16 cellular contexts compared by ENCODE assay signal in genomic region chr1:25786887-25787286, GRCh38. TPM values are rescaled to one million over a fixed set of nuclear protein-coding genes. Genes with fewer than 3 reads are reported as not detected.
DNase-seq lines count a peak whose midpoint lies in the region; ATAC-seq and TF ChIP-seq lines count a peak whose summit lies in the region.
"Had no signal": no experiment of that assay in that cellular context is flagged by ENCODE, and none has a peak within 500 bp of the region (broad histone marks: within the 10 kb centered on the region; RNA-seq: fewer than 3 reads in every experiment).

No MANE protein-coding gene starts in this region.

- H3K9me3 ChIP-seq in BLaER1: no peaks in the 10 kb centered on the region
- H3K9me3 ChIP-seq in IMR-90 (ENCODE audit: control insufficient read depth, insufficient read depth, low read length): no peaks in the 10 kb centered on the region
- H3K9me3 ChIP-seq in naive thymus-derived CD4-positive, alpha-beta T cell (ENCODE audit: control insufficient read depth in 2 of 3, low read length in 3 of 3): no peaks in the 10 kb centered on the region
- H3K9me3 ChIP-seq in A673 (ENCODE audit: low read depth, low read length, poor library complexity, severe bottlenecking): no peaks in the 10 kb centered on the region
- H3K9me3 ChIP-seq: pancreas, transverse colon had no signal

- H3K4ac ChIP-seq in IMR-90 (ENCODE audit: low read depth, low read length): no peak overlapping the region; the same call in 1 of the 2 replicates

- no peak overlapping the region for H2BK20ac ChIP-seq in IMR-90 (ENCODE audit: low read depth, low read length)

- no peak overlapping the region for H4K5ac ChIP-seq in IMR-90 (ENCODE audit: low read depth, low read length)

- H3K9ac ChIP-seq in BLaER1 (0 out of 2 replicates have a peak overlapping the region, but pooled peaks have one; percentile 1), IMR-90 (ENCODE audit: low read depth, low read length) (no peak overlapping the region)

- no peak overlapping the region for H3K23ac ChIP-seq in IMR-90 (ENCODE audit: low read depth, low read length)

- H3K27ac Mint-ChIP-seq in central memory CD8-positive, alpha-beta T cell (ENCODE audit: low read depth): peak overlapping the region; percentile 51
- H3K27ac Mint-ChIP-seq in naive thymus-derived CD4-positive, alpha-beta T cell: peak overlapping the region in 8 of 9 donors; percentile 59 to 90 (median 78)
- H3K27ac Mint-ChIP-seq: mesothelial cell of epicardium had no signal

- H3K9me3 Mint-ChIP-seq in central memory CD8-positive, alpha-beta T cell: no peaks in the 10 kb centered on the region
- H3K9me3 Mint-ChIP-seq in naive thymus-derived CD4-positive, alpha-beta T cell: no peaks in the 10 kb centered on the region
- H3K9me3 Mint-ChIP-seq: activated T-cell treated with anti-CD3 and anti-CD28 coated beads, Interleukin-2, amount 50 U/mL, for 4 hours; mesothelial cell of epicardium had no signal

- H3K79me1 ChIP-seq in IMR-90 (ENCODE audit: low read depth in 1 of 2, low read length in 2 of 2): no peaks in the 10 kb centered on the region

- intact Hi-C loops in IMR-90 (cut with micrococcal nuclease) (no loop called here), A673 (cut with micrococcal nuclease; ENCODE audit: unreplicated experiment) (no loop called here)
- intact Hi-C loops in naive thymus-derived CD4-positive, alpha-beta T cell (cut with micrococcal nuclease): no loop called here

- ATAC-seq in IMR-90 (ENCODE audit: low read depth) (peak; percentile 53), HG02759 (IDR thresholded peaks at IDR 0.05; ENCODE audit: unreplicated experiment) (no peak)
- no peak for ATAC-seq in central memory CD8-positive, alpha-beta T cell (replicated peaks; ENCODE audit: extremely low read depth, poor library complexity, severe bottlenecking)
- ATAC-seq in naive thymus-derived CD4-positive, alpha-beta T cell: no peak
- ATAC-seq: activated CD4-positive, CD25-positive, alpha-beta regulatory T cell treated with anti-CD3 and anti-CD28 coated beads, Interleukin-2, amount 50 U/mL, for 24 hours; pancreas had no signal

- H4K20me1 ChIP-seq in BLaER1 (no peaks in the 10 kb centered on the region), IMR-90 (ENCODE audit: insufficient read depth, low read length) (no peaks in the 10 kb centered on the region; the same call in 1 of the 2 replicates)

- H3K36me3 Mint-ChIP-seq in central memory CD8-positive, alpha-beta T cell (ENCODE audit: insufficient read depth): peaks cover 6% of the 10 kb centered on the region
- H3K36me3 Mint-ChIP-seq in naive thymus-derived CD4-positive, alpha-beta T cell: peaks cover 4 to 57% (median 25%) of the 10 kb centered on the region in 5 donors
- H3K36me3 Mint-ChIP-seq: mesothelial cell of epicardium had no signal

- no peak overlapping the region for H2AK9ac ChIP-seq in IMR-90 (replicated peaks; ENCODE audit: low read depth, low read length, poor library complexity)

- H3K4me1 ChIP-seq in BLaER1 (peaks cover 24% of the 10 kb centered on the region), IMR-90 (ENCODE audit: control insufficient read depth, insufficient read depth, low read length) (peaks cover 12% of the 10 kb centered on the region), A673 (ENCODE audit: insufficient read depth, low read length, poor library complexity, severe bottlenecking) (no peaks in the 10 kb centered on the region)
- no peaks in the 10 kb centered on the region for H3K4me1 ChIP-seq in naive thymus-derived CD4-positive, alpha-beta T cell (ENCODE audit: control insufficient read depth in 2 of 2, insufficient read depth in 2 of 2, low read length in 2 of 2)

- no peak overlapping the region for H4K91ac ChIP-seq in IMR-90 (ENCODE audit: insufficient read depth, low read depth, low read length)

- H2BK120ac ChIP-seq in IMR-90 (ENCODE audit: low read depth, low read length): no peak overlapping the region

- BruUV-seq in IMR-90 (replicated peaks; lab: Mats Ljungman, UMichigan) (no TSS peak), A673 (replicated peaks; lab: Mats Ljungman, UMichigan) (no TSS peak)

- no peak overlapping the region for H4K8ac ChIP-seq in IMR-90 (ENCODE audit: low read depth in 2 of 2, low read length in 2 of 2)

- H3K4me1 Mint-ChIP-seq in central memory CD8-positive, alpha-beta T cell: no peaks in the 10 kb centered on the region
- H3K4me1 Mint-ChIP-seq in naive thymus-derived CD4-positive, alpha-beta T cell: peaks cover 0 to 35% (median 12%) of the 10 kb centered on the region in 7 donors

- no peak overlapping the region for H3K4me3 Mint-ChIP-seq in central memory CD8-positive, alpha-beta T cell
- no peak overlapping the region for H3K4me3 Mint-ChIP-seq in naive thymus-derived CD4-positive, alpha-beta T cell
- H3K4me3 Mint-ChIP-seq: activated T-cell treated with anti-CD3 and anti-CD28 coated beads, Interleukin-2, amount 50 U/mL, for 4 hours; mesothelial cell of epicardium had no signal

- TF ChIP-seq CTCF in IMR-90 (conservative IDR thresholded peaks at IDR 0.05; ENCODE audit: low read depth, low read length) (no peak), A673 (conservative IDR thresholded peaks at IDR 0.05; ENCODE audit: low read depth, low read length) (no peak)

- no peak overlapping the region for H3K56ac ChIP-seq in IMR-90 (ENCODE audit: extremely low read depth, insufficient read depth, low read length)

- 0 out of 2 replicates have a peak overlapping the region, but pooled peaks have one; percentile 8 for H3K14ac ChIP-seq in IMR-90 (replicated peaks; ENCODE audit: low read depth, low read length)

- CTCF ChIA-PET in IMR-90 (lab: Yijun Ruan, JAX): interaction anchor here (0.6 to 1.1 kb wide), 2 partner anchors 178 to 1194 kb away, joined by 4 read pairs; no protein-coding TSS in a partner anchor
- CTCF ChIA-PET in naive thymus-derived CD4-positive, alpha-beta T cell (lab: Charles Lee): interaction anchor here (1.0 to 1.5 kb wide), 3 partner anchors 9 to 168 kb away, joined by 3 to 4 read pairs (median 3); no protein-coding TSS in a partner anchor
- CTCF ChIA-PET in A673 (lab: Charles Lee): no interaction called here

- H2AFZ ChIP-seq in IMR-90 (replicated peaks; ENCODE audit: low read length, poor library complexity): peak overlapping the region; percentile 75

- dilution Hi-C loops in IMR-90 (cut with HindIII; ENCODE audit: low sequenced_read_pairs, unreplicated experiment): no loop called here

- no peak overlapping the region for H2BK15ac ChIP-seq in IMR-90 (ENCODE audit: low read depth, low read length)

- H3K27me3 Mint-ChIP-seq in central memory CD8-positive, alpha-beta T cell: no peaks in the 10 kb centered on the region
- peaks cover 0 to 13% (median 0%) of the 10 kb centered on the region in 5 donors for H3K27me3 Mint-ChIP-seq in naive thymus-derived CD4-positive, alpha-beta T cell

- no peak for TF ChIP-seq RAD21 in IMR-90 (IDR thresholded peaks at IDR 0.05; ENCODE audit: low read length)

- no peak overlapping the region for H2AK5ac ChIP-seq in IMR-90 (ENCODE audit: low read depth, low read length)

- H3K27ac ChIP-seq in BLaER1 (no peak overlapping the region), IMR-90 (ENCODE audit: insufficient read depth, low read length) (no peak overlapping the region), A673 (ENCODE audit: low read depth, low read length, poor library complexity, severe bottlenecking) (no peak overlapping the region)
- H3K27ac ChIP-seq in naive thymus-derived CD4-positive, alpha-beta T cell (ENCODE audit: low read depth, low read length): peak overlapping the region; percentile 26
- H3K27ac ChIP-seq: pancreas had no signal

- peak; percentile 50 for DNase-seq in IMR-90
- no peak for DNase-seq in central memory CD8-positive, alpha-beta T cell (ENCODE audit: low spot score in 2 of 2)
- DNase-seq in naive thymus-derived CD4-positive, alpha-beta T cell: no peak
- DNase-seq in A673 (ENCODE audit: low spot score): no peak
- DNase-seq in activated T-cell treated with anti-CD3 and anti-CD28 coated beads, Interleukin-2, amount 50 U/mL, for 1 hour: no peak
- DNase-seq in NCI-H1436 treated with DMSO at 0.1 percent for 48 hours (lab: John Stamatoyannopoulos, UW): no peak
- DNase-seq: activated T-cell treated with anti-CD3 and anti-CD28 coated beads, Interleukin-2, amount 50 U/mL, for 4 hours; AML-193; pancreas; stimulated activated CD4-positive, alpha-beta T cell treated with anti-CD3 and anti-CD28 coated beads, Interleukin-15, amount 100 ng/mL, for 24 hours; T-helper 1 cell; transverse colon had no signal

- no peak overlapping the region for H3K4me3 ChIP-seq in BLaER1
- no peak overlapping the region for H3K4me3 ChIP-seq in IMR-90 (ENCODE audit: insufficient read depth, low read depth, low read length)
- no peak overlapping the region for H3K4me3 ChIP-seq in naive thymus-derived CD4-positive, alpha-beta T cell (ENCODE audit: low read length)
- no peak overlapping the region for H3K4me3 ChIP-seq in A673 (ENCODE audit: low read depth, low read length, poor library complexity, severe bottlenecking)
- H3K4me3 ChIP-seq: pancreas, transverse colon had no signal

- no peak overlapping the region for H3K18ac ChIP-seq in IMR-90 (ENCODE audit: low read depth, low read length)

- in situ Hi-C loops in IMR-90 (cut with MboI; ENCODE audit: low sequenced_read_pairs): no loop called here

- no CpG with 5 or more reads among the region's 6 CpGs for WGBS in IMR-90 (ENCODE audit: extremely low coverage in 2 of 2, insufficient read length in 1 of 2), 2 experiments

- peaks cover 10% of the 10 kb centered on the region for H3K9me1 ChIP-seq in IMR-90 (ENCODE audit: insufficient read depth, low read length)

- H3K4me2 ChIP-seq in BLaER1 (peak overlapping the region; percentile 74), IMR-90 (ENCODE audit: low read depth, low read length) (no peak overlapping the region)

- no peak overlapping the region for H2BK5ac ChIP-seq in IMR-90 (ENCODE audit: low read depth, low read length, poor library complexity, severe bottlenecking)

- H3K36me3 ChIP-seq in BLaER1: no peaks in the 10 kb centered on the region
- peaks cover 19% of the 10 kb centered on the region; the same call in 1 of the 2 replicates for H3K36me3 ChIP-seq in IMR-90 (ENCODE audit: control insufficient read depth, insufficient read depth, low read length)
- H3K36me3 ChIP-seq in naive thymus-derived CD4-positive, alpha-beta T cell (ENCODE audit: control insufficient read depth in 2 of 3, insufficient read depth in 3 of 3, low read length in 3 of 3): peaks cover 0 to 93% (median 29%) of the 10 kb centered on the region in 3 experiments
- H3K36me3 ChIP-seq in A673 (ENCODE audit: insufficient read depth, low read length, poor library complexity, severe bottlenecking): no peaks in the 10 kb centered on the region
- H3K36me3 ChIP-seq: pancreas, transverse colon had no signal

- TF ChIP-seq POLR2A in IMR-90 (IDR thresholded peaks at IDR 0.05; ENCODE audit: low read depth, low read length): no peak

- H3K27me3 ChIP-seq in BLaER1: no peaks in the 10 kb centered on the region
- H3K27me3 ChIP-seq in IMR-90 (ENCODE audit: control insufficient read depth, insufficient read depth, low read length): no peaks in the 10 kb centered on the region
- no peaks in the 10 kb centered on the region for H3K27me3 ChIP-seq in naive thymus-derived CD4-positive, alpha-beta T cell (ENCODE audit: control insufficient read depth in 2 of 2, insufficient read depth in 2 of 2, low read length in 2 of 2)
- no peaks in the 10 kb centered on the region for H3K27me3 ChIP-seq in A673 (replicated peaks; ENCODE audit: insufficient read depth, low read depth, low read length, poor library complexity)
- H3K27me3 ChIP-seq: pancreas, transverse colon had no signal

- POLR2A ChIA-PET in IMR-90 (lab: Charles Lee; ENCODE audit: unreplicated experiment): no interaction called here
- POLR2A ChIA-PET in naive thymus-derived CD4-positive, alpha-beta T cell (lab: Charles Lee): interaction anchor here (1.1 to 1.8 kb wide), 2 partner anchors 9 to 13 kb away, joined by 3 to 8 read pairs; no protein-coding TSS in a partner anchor
- POLR2A ChIA-PET in A673 (lab: Charles Lee; ENCODE audit: low non-redundant PET): no interaction called here

RNA-seq across cellular contexts. Expression of gene SELENON, which starts 13.1 kb away (rescaled TPM):
- total RNA-seq in IMR-90 (2012; rRNA removed) (9.1 and 10.0 TPM in 2 replicates), A673 (2021) (50.4 and 61.5 TPM in 2 replicates)
- polyA plus RNA-seq in IMR-90 (2012; rRNA removed): 86.4 and 114 TPM in 2 replicates
- 67.8 and 132 TPM in 2 replicates for polyA plus RNA-seq in IMR-90 (2012; cell fraction: cytosol; rRNA removed)
- polyA plus RNA-seq in IMR-90 (2012; cell fraction: nucleus; rRNA removed; ENCODE audit: low replicate concordance): 82.8 and 113 TPM in 2 replicates
- 10 to 100 TPM; 11.9 to 27.7 (median 25.8) TPM for total RNA-seq in naive thymus-derived CD4-positive, alpha-beta T cell
- 1 to 10 TPM; 2.6 to 5.6 TPM for polyA plus RNA-seq in naive thymus-derived CD4-positive, alpha-beta T cell

RNA-seq across cellular contexts. Expression of gene MTFR1L, which starts 32.9 kb away (rescaled TPM):
- total RNA-seq in IMR-90 (2012; rRNA removed): 57.2 and 69.7 TPM in 2 replicates
- polyA plus RNA-seq in IMR-90 (2012; rRNA removed): 69.1 and 80.0 TPM in 2 replicates
- polyA plus RNA-seq in IMR-90 (2012; cell fraction: cytosol; rRNA removed): 89.0 and 279 TPM in 2 replicates
- polyA plus RNA-seq in IMR-90 (2012; cell fraction: nucleus; rRNA removed; ENCODE audit: low replicate concordance): 122 and 153 TPM in 2 replicates
- total RNA-seq in naive thymus-derived CD4-positive, alpha-beta T cell: 10 to 100 TPM; 39.6 to 60.2 (median 42.3) TPM
- polyA plus RNA-seq in naive thymus-derived CD4-positive, alpha-beta T cell: 10 to 100 TPM; 42.4 to 51.2 TPM
- 45.0 and 51.6 TPM in 2 replicates for total RNA-seq in A673 (2021)
